In genomic region chr9:124078641-124079040, GRCh38 we compare ENCODE assay signal across 11 cellular contexts.
DNase-seq lines count a peak whose midpoint lies in the region; ATAC-seq and TF ChIP-seq lines count a peak whose summit lies in the region.
"Had no signal": no experiment of that assay in that cellular context is flagged by ENCODE, and none has a peak within 500 bp of the region (broad histone marks: within the 10 kb centered on the region; RNA-seq: fewer than 3 reads in every experiment).

No MANE protein-coding gene starts in this region.

- H3K27me3 Mint-ChIP-seq in activated CD8-positive, alpha-beta T cell treated with anti-CD3 and anti-CD28 coated beads for 36 hours = peaks cover 5% of the 10 kb centered on the region

- POLR2A ChIA-PET in activated CD8-positive, alpha-beta T cell treated with anti-CD3 and anti-CD28 coated beads for 36 hours (lab: Charles Lee) = no interaction called here

- H3K27me3 ChIP-seq in heart left ventricle (peaks cover 0 to 4% (median 0%) of the 10 kb centered on the region in 9 donors), left ventricle myocardium inferior (ENCODE audit: low read depth) (peaks cover 18% of the 10 kb centered on the region), left lung (peaks cover 0 to 7% of the 10 kb centered on the region in 2 donors)
- H3K27me3 ChIP-seq: adrenal gland had no signal

- H3K36me3 Mint-ChIP-seq in activated CD8-positive, alpha-beta T cell treated with anti-CD3 and anti-CD28 coated beads for 36 hours (ENCODE audit: low read depth) = no peaks in the 10 kb centered on the region
- H3K36me3 Mint-ChIP-seq: activated CD4-positive, alpha-beta memory T cell treated with anti-CD3 and anti-CD28 coated beads for 36 hours had no signal

- no peak for DNase-seq in heart left ventricle
- DNase-seq in left ventricle myocardium inferior = no peak
- peak; percentile 16 for DNase-seq in astrocyte of the cerebellum (ENCODE audit: low read depth)
- peak; percentile 58 for DNase-seq in iris pigment epithelial cell (ENCODE audit: low read depth)
- DNase-seq in left lung = no peak
- DNase-seq in head of caudate nucleus = no peak
- DNase-seq in activated CD8-positive, alpha-beta T cell treated with anti-CD3 and anti-CD28 coated beads for 36 hours = no peak
- DNase-seq: activated CD4-positive, alpha-beta memory T cell treated with anti-CD3 and anti-CD28 coated beads for 36 hours; NCI-H2107 had no signal

- no peak overlapping the region for H3K4me3 Mint-ChIP-seq in activated CD8-positive, alpha-beta T cell treated with anti-CD3 and anti-CD28 coated beads for 36 hours
- H3K4me3 Mint-ChIP-seq: activated CD4-positive, alpha-beta memory T cell treated with anti-CD3 and anti-CD28 coated beads for 36 hours had no signal

- ATAC-seq in heart left ventricle = peak in 3 of 4 donors; percentile 28 to 34 (median 31)
- ATAC-seq in left lung = no peak
- no peak for ATAC-seq in GM18868 (IDR thresholded peaks at IDR 0.05; ENCODE audit: unreplicated experiment)
- ATAC-seq in activated CD8-positive, alpha-beta T cell treated with anti-CD3 and anti-CD28 coated beads for 36 hours = no peak

- H3K4me3 ChIP-seq in heart left ventricle (no peak overlapping the region), left ventricle myocardium inferior (no peak overlapping the region), astrocyte of the cerebellum (ENCODE audit: low read depth, low read length) (no peak overlapping the region), left lung (no peak overlapping the region)
- H3K4me3 ChIP-seq: adrenal gland had no signal

- CTCF ChIA-PET in activated CD8-positive, alpha-beta T cell treated with anti-CD3 and anti-CD28 coated beads for 36 hours (lab: Charles Lee) = interaction anchor here (1.2 kb wide), 1 partner anchor 38 kb away, joined by 4 read pairs; no protein-coding TSS in a partner anchor

- WGBS in heart left ventricle, 4 donors = 80 to 91% (median 84%) methylated on average over 4 of the region's 4 CpGs

- intact Hi-C loops in heart left ventricle (cut with DNase I) = no loop called here
- intact Hi-C loops in left ventricle myocardium inferior (cut with micrococcal nuclease) = no loop called here
- intact Hi-C loops in left lung (cut with DNase I) = no loop called here
- intact Hi-C loops in head of caudate nucleus (cut with DNase I) = no loop called here
- intact Hi-C loops in activated CD8-positive, alpha-beta T cell treated with anti-CD3 and anti-CD28 coated beads for 36 hours (cut with micrococcal nuclease) = no loop called here

- H3K27ac ChIP-seq in heart left ventricle (peak overlapping the region in 1 of 12 donors; percentile 49), left ventricle myocardium inferior (replicated peaks) (no peak overlapping the region), left lung (no peak overlapping the region)

- TF ChIP-seq CTCF in heart left ventricle (IDR thresholded peaks at IDR 0.05) = no peak
- TF ChIP-seq CTCF in left ventricle myocardium inferior (IDR thresholded peaks at IDR 0.05; ENCODE audit: borderline replicate concordance) = no peak
- TF ChIP-seq CTCF in astrocyte of the cerebellum (IDR thresholded peaks at IDR 0.05; ENCODE audit: low read depth, low read length, missing control alignments) = no peak
- no peak for TF ChIP-seq CTCF in left lung (IDR thresholded peaks at IDR 0.05)
- TF ChIP-seq CTCF in activated CD8-positive, alpha-beta T cell treated with anti-CD3 and anti-CD28 coated beads for 36 hours (IDR thresholded peaks at IDR 0.05) = no peak

- no peak for TF ChIP-seq POLR2A in heart left ventricle (IDR thresholded peaks at IDR 0.05)

- no peak overlapping the region for H3K27ac Mint-ChIP-seq in activated CD8-positive, alpha-beta T cell treated with anti-CD3 and anti-CD28 coated beads for 36 hours
- H3K27ac Mint-ChIP-seq: activated CD4-positive, alpha-beta memory T cell treated with anti-CD3 and anti-CD28 coated beads for 36 hours had no signal

- no peaks in the 10 kb centered on the region for H3K36me3 ChIP-seq in heart left ventricle
- no peaks in the 10 kb centered on the region for H3K36me3 ChIP-seq in left ventricle myocardium inferior
- no peaks in the 10 kb centered on the region for H3K36me3 ChIP-seq in left lung
- H3K36me3 ChIP-seq: adrenal gland had no signal

- no peaks in the 10 kb centered on the region for H3K4me1 ChIP-seq in heart left ventricle
- no peaks in the 10 kb centered on the region for H3K4me1 ChIP-seq in left ventricle myocardium inferior
- H3K4me1 ChIP-seq in left lung = no peaks in the 10 kb centered on the region
- H3K4me1 ChIP-seq: adrenal gland had no signal

- H3K9me3 ChIP-seq in heart left ventricle = peaks cover 0 to 3% (median 0%) of the 10 kb centered on the region in 12 donors
- no peaks in the 10 kb centered on the region for H3K9me3 ChIP-seq in left ventricle myocardium inferior (replicated peaks)
- H3K9me3 ChIP-seq in left lung = no peaks in the 10 kb centered on the region
- H3K9me3 ChIP-seq: adrenal gland had no signal

- no peaks in the 10 kb centered on the region for H3K9me3 Mint-ChIP-seq in activated CD8-positive, alpha-beta T cell treated with anti-CD3 and anti-CD28 coated beads for 36 hours
- H3K9me3 Mint-ChIP-seq: activated CD4-positive, alpha-beta memory T cell treated with anti-CD3 and anti-CD28 coated beads for 36 hours had no signal

- H3K4me1 Mint-ChIP-seq in activated CD8-positive, alpha-beta T cell treated with anti-CD3 and anti-CD28 coated beads for 36 hours (ENCODE audit: low read depth) = no peaks in the 10 kb centered on the region

- in situ Hi-C loops in astrocyte of the cerebellum (cut with HindIII; ENCODE audit: low sequenced_read_pairs) = no loop called here

Comparison
In these comparisons a context has a peak if more than half of its experiments do, and no peak if none do; other contexts are left out.
1. ATAC-seq: peak in heart left ventricle (3 of 4); none in left lung (single experiment), GM18868 (single experiment) and activated CD8-positive, alpha-beta T cell treated with anti-CD3 and anti-CD28 coated beads for 36 hours (single experiment).
2. DNase-seq: peak in astrocyte of the cerebellum (single experiment) and iris pigment epithelial cell (single experiment); none in heart left ventricle (0 of 5), left ventricle myocardium inferior (single experiment), left lung (0 of 2), head of caudate nucleus (0 of 42) and activated CD8-positive, alpha-beta T cell treated with anti-CD3 and anti-CD28 coated beads for 36 hours (single experiment).